27 cellular contexts compared by ENCODE assay signal in genomic region chr11:22761066-22761465, GRCh38.
"Had no signal": no experiment of that assay in that cellular context is flagged by ENCODE, and none has a peak within 500 bp of the region (broad histone marks: within the 10 kb centered on the region; RNA-seq: fewer than 3 reads in every experiment).

No MANE protein-coding gene starts in this region.

- FAIRE-seq: pancreas, small intestine, urothelium cell line had no signal

- DNase-seq: naive thymus-derived CD8-positive, alpha-beta T cell; nephron progenitor cell; nucleus accumbens; pancreas; right cardiac atrium; right lobe of liver; sigmoid colon; small intestine; stimulated activated CD4-positive, alpha-beta T cell treated with anti-CD3 and anti-CD28 coated beads, Interleukin-15, amount 100 ng/mL, for 24 hours; stimulated activated CD4-positive, alpha-beta T cell treated with anti-CD3 and anti-CD28 coated beads, Interleukin-2, amount 100 ng/mL, for 24 hours; stimulated activated CD4-positive, alpha-beta T cell treated with anti-CD3 and anti-CD28 coated beads, Interleukin-2, amount 100 ng/mL, for 48 hours; stimulated activated CD4-positive, alpha-beta T cell treated with anti-CD3 and anti-CD28 coated beads, Interleukin-4, amount 100 ng/mL, for 24 hours; stimulated activated naive B cell treated with anti-CD40 and anti-IgM and Interleukin-4, amounts not matched to agents 10 μg/mL and 1 μg/mL and 100 μg/mL, for 72 hours; stimulated activated naive CD4-positive, alpha-beta T cell treated with Interleukin-2 at 50 U/mL for 16 hours; stomach; thyroid gland; trophoblast cell; upper lobe of left lung had no signal

- H3K4me3 Mint-ChIP-seq: naive thymus-derived CD8-positive, alpha-beta T cell; natural killer cell treated with Interleukin-12 subunit alpha and Interleukin-12 subunit beta and Interleukin-15 and Interleukin-18, amount 100 ng/mL, for 72 hours; nephron progenitor cell; neural crest cell; stimulated activated effector memory CD8-positive, alpha-beta T cell treated with anti-CD3 and anti-CD28 coated beads, Interleukin-12 subunit alpha, Interleukin-12 subunit beta, amount 100 ng/mL, for 72 hours; stimulated activated naive B cell treated with anti-CD40 and anti-IgM and Interleukin-4, amounts not matched to agents 10 μg/mL and 1 μg/mL and 100 μg/mL, for 72 hours; stimulated activated naive CD8-positive, alpha-beta T cell treated with anti-CD3 and anti-CD28 coated beads, Interleukin-15, Interleukin-2, amounts not matched to agents 100 ng/mL and 50 ng/mL, for 24 hours had no signal

- H3K27ac ChIP-seq: neutrophil, pancreas, prostate gland, right lobe of liver, sigmoid colon, stomach, thoracic aorta, thyroid gland, tibial nerve, upper lobe of left lung had no signal

- H3K9me3 ChIP-seq: neutrophil, pancreas, prostate gland, right lobe of liver, sigmoid colon, stomach, thoracic aorta, thyroid gland, tibial nerve, upper lobe of left lung had no signal

- H3K4me3 ChIP-seq: pancreas, prostate gland, right lobe of liver, sigmoid colon, stomach, thoracic aorta, thyroid gland, tibial nerve, upper lobe of left lung had no signal

- H3K36me3 ChIP-seq: neutrophil, pancreas, prostate gland, sigmoid colon, stomach, thoracic aorta, thyroid gland, tibial nerve, upper lobe of left lung had no signal

- H3K27me3 Mint-ChIP-seq: naive thymus-derived CD8-positive, alpha-beta T cell; natural killer cell treated with Interleukin-12 subunit alpha and Interleukin-12 subunit beta and Interleukin-15 and Interleukin-18, amount 100 ng/mL, for 72 hours; stimulated activated naive CD8-positive, alpha-beta T cell treated with anti-CD3 and anti-CD28 coated beads, Interleukin-15, Interleukin-2, amounts not matched to agents 100 ng/mL and 50 ng/mL, for 24 hours had no signal

- H3K36me3 Mint-ChIP-seq: naive thymus-derived CD8-positive, alpha-beta T cell; natural killer cell treated with Interleukin-12 subunit alpha and Interleukin-12 subunit beta and Interleukin-15 and Interleukin-18, amount 100 ng/mL, for 72 hours; stimulated activated effector memory CD8-positive, alpha-beta T cell treated with anti-CD3 and anti-CD28 coated beads, Interleukin-12 subunit alpha, Interleukin-12 subunit beta, amount 100 ng/mL, for 72 hours; stimulated activated naive B cell treated with anti-CD40 and anti-IgM and Interleukin-4, amounts not matched to agents 10 μg/mL and 1 μg/mL and 100 μg/mL, for 72 hours had no signal

- H3K9me3 Mint-ChIP-seq: naive thymus-derived CD8-positive, alpha-beta T cell; natural killer cell treated with Interleukin-12 subunit alpha and Interleukin-12 subunit beta and Interleukin-15 and Interleukin-18, amount 100 ng/mL, for 72 hours; nephron progenitor cell; neural crest cell; stimulated activated effector memory CD8-positive, alpha-beta T cell treated with anti-CD3 and anti-CD28 coated beads, Interleukin-12 subunit alpha, Interleukin-12 subunit beta, amount 100 ng/mL, for 72 hours; stimulated activated naive B cell treated with anti-CD40 and anti-IgM and Interleukin-4, amounts not matched to agents 10 μg/mL and 1 μg/mL and 100 μg/mL, for 72 hours; stimulated activated naive CD8-positive, alpha-beta T cell treated with anti-CD3 and anti-CD28 coated beads, Interleukin-15, Interleukin-2, amounts not matched to agents 100 ng/mL and 50 ng/mL, for 24 hours had no signal

- H3K27me3 ChIP-seq: neutrophil, pancreas, right lobe of liver, sigmoid colon, stomach, thyroid gland, tibial nerve, upper lobe of left lung had no signal

- H3K4me1 ChIP-seq: pancreas, prostate gland, right lobe of liver, sigmoid colon, stomach, thyroid gland, tibial nerve, upper lobe of left lung had no signal

- ATAC-seq: naive thymus-derived CD8-positive, alpha-beta T cell; natural killer cell treated with Interleukin-12 subunit alpha and Interleukin-12 subunit beta and Interleukin-15 and Interleukin-18, amount 100 ng/mL, for 72 hours; pancreas; right cardiac atrium; right lobe of liver; stimulated activated effector memory CD8-positive, alpha-beta T cell treated with anti-CD3 and anti-CD28 coated beads, Interleukin-12 subunit alpha, Interleukin-12 subunit beta, amount 100 ng/mL, for 72 hours had no signal

- H3K4me1 Mint-ChIP-seq: naive thymus-derived CD8-positive, alpha-beta T cell; nephron progenitor cell; stimulated activated effector memory CD8-positive, alpha-beta T cell treated with anti-CD3 and anti-CD28 coated beads, Interleukin-12 subunit alpha, Interleukin-12 subunit beta, amount 100 ng/mL, for 72 hours; stimulated activated naive B cell treated with anti-CD40 and anti-IgM and Interleukin-4, amounts not matched to agents 10 μg/mL and 1 μg/mL and 100 μg/mL, for 72 hours had no signal
